1 cellular context compared by ENCODE assay signal in the genomic region with DNA sequence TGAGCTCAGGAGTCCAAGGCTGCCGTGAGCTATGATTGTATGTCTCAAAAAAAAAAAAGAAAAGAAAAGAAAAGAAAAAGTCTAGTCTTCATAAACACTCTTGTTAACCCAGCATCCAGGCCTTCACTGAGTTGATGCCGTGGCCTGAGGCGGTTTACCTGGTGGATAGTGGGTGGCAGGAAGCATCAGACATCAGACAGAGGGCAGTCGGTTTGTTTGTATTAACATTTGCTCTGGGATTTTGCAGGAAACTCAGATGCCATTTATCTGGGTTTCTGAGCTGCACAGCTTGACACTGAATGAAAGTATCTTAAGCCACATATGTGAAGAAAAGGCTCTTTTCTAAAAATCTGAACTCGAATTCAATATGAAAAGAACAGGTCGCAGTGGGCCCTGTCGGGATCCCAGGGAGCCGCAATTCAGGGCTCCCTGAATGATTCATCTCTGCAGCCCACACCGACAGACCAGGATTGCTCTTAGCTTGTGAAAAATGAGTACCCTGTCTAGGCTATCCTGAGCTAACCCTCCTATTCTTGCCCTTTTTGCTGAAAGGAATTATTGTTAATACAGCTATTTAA.
TF ChIP-seq lines count a peak whose summit lies in the region.

No MANE protein-coding gene starts in this region.

TF ChIP-seq in HepG2, 621 proteins besides CTCF, POLR2A, EP300 and RAD21 (continued from another document):
- TF ChIP-seq, protein P1, sequence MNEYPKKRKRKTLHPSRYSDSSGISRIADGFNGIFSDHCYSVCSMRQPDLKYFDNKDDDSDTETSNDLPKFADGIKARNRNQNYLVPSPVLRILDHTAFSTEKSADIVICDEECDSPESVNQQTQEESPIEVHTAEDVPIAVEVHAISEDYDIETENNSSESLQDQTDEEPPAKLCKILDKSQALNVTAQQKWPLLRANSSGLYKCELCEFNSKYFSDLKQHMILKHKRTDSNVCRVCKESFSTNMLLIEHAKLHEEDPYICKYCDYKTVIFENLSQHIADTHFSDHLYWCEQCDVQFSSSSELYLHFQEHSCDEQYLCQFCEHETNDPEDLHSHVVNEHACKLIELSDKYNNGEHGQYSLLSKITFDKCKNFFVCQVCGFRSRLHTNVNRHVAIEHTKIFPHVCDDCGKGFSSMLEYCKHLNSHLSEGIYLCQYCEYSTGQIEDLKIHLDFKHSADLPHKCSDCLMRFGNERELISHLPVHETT (CRISPR knock-in tag; conservative IDR thresholded peaks at IDR 0.05): 0 out of 2 replicates have a peak, but pooled peaks have one; percentile 23
- TF ChIP-seq ZNF264 (CRISPR knock-in tag; IDR thresholded peaks at IDR 0.05) (0 out of 2 replicates have a peak, but pooled peaks have one; percentile 35), ZKSCAN1 (IDR thresholded peaks at IDR 0.05; ENCODE audit: low read length) (no peak), ZFAT (CRISPR knock-in tag; conservative IDR thresholded peaks at IDR 0.05) (no peak), ZNF737 (CRISPR knock-in tag; IDR thresholded peaks at IDR 0.05; ENCODE audit: borderline replicate concordance) (no peak)
- TF ChIP-seq, protein P2, sequence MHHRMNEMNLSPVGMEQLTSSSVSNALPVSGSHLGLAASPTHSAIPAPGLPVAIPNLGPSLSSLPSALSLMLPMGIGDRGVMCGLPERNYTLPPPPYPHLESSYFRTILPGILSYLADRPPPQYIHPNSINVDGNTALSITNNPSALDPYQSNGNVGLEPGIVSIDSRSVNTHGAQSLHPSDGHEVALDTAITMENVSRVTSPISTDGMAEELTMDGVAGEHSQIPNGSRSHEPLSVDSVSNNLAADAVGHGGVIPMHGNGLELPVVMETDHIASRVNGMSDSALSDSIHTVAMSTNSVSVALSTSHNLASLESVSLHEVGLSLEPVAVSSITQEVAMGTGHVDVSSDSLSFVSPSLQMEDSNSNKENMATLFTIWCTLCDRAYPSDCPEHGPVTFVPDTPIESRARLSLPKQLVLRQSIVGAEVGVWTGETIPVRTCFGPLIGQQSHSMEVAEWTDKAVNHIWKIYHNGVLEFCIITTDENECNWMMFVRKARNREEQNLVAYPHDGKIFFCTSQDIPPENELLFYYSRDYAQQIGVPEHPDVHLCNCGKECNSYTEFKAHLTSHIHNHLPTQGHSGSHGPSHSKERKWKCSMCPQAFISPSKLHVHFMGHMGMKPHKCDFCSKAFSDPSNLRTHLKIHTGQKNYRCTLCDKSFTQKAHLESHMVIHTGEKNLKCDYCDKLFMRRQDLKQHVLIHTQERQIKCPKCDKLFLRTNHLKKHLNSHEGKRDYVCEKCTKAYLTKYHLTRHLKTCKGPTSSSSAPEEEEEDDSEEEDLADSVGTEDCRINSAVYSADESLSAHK (CRISPR knock-in tag; IDR thresholded peaks at IDR 0.05; ENCODE audit: borderline replicate concordance): no peak
